8 cellular contexts compared by ENCODE assay signal in genomic region chr11:93535578-93535977, GRCh38. TPM values are rescaled to one million over a fixed set of nuclear protein-coding genes. Genes with fewer than 3 reads are reported as not detected.
DNase-seq lines count a peak whose midpoint lies in the region; ATAC-seq and TF ChIP-seq lines count a peak whose summit lies in the region.
"Not testable (repeated sequence)": the region's sequence is repeated elsewhere in the genome, so short reads cannot be mapped to it uniquely, and the experiment has no call there.

No MANE protein-coding gene starts in this region.

- not testable (repeated sequence) for H3K4me3 ChIP-seq in GM12865 (ENCODE audit: low read depth, low read length)

- peaks cover 65% of the 10 kb centered on the region for H3K4me1 Mint-ChIP-seq in T-helper 2 cell treated with Interferon-gamma antibody and Interleukin-4, amounts not matched to agents 5 μg/mL and 100 μg/mL, for 36 hours (ENCODE audit: low read depth)
- peaks cover 49% of the 10 kb centered on the region for H3K4me1 Mint-ChIP-seq in glutamatergic neuron (ENCODE audit: low read depth, unreplicated experiment)

- peak overlapping the region; percentile 57 for H3K4me3 Mint-ChIP-seq in T-helper 2 cell treated with Interferon-gamma antibody and Interleukin-4, amounts not matched to agents 5 μg/mL and 100 μg/mL, for 36 hours
- not testable (repeated sequence) for H3K4me3 Mint-ChIP-seq in glutamatergic neuron (ENCODE audit: unreplicated experiment)

- peaks cover 13% of the 10 kb centered on the region for H3K36me3 Mint-ChIP-seq in T-helper 2 cell treated with Interferon-gamma antibody and Interleukin-4, amounts not matched to agents 5 μg/mL and 100 μg/mL, for 36 hours (ENCODE audit: low read depth)
- H3K36me3 Mint-ChIP-seq in glutamatergic neuron (ENCODE audit: unreplicated experiment) = not testable (repeated sequence)

- H3K27ac Mint-ChIP-seq in T-helper 2 cell treated with Interferon-gamma antibody and Interleukin-4, amounts not matched to agents 5 μg/mL and 100 μg/mL, for 36 hours = peak overlapping the region; percentile 71
- peak overlapping the region; percentile 26 for H3K27ac Mint-ChIP-seq in glutamatergic neuron (ENCODE audit: unreplicated experiment)

- peak; percentile 47 for ATAC-seq in GM19023 (IDR thresholded peaks at IDR 0.05; ENCODE audit: unreplicated experiment)
- peak; percentile 57 for ATAC-seq in GM21360 (IDR thresholded peaks at IDR 0.05; ENCODE audit: unreplicated experiment)
- ATAC-seq in GM21825 (IDR thresholded peaks at IDR 0.05; ENCODE audit: unreplicated experiment) = peak; percentile 70
- ATAC-seq in HG03064 (IDR thresholded peaks at IDR 0.05; ENCODE audit: low read depth, unreplicated experiment) = peak; percentile 74
- peak; percentile 49 for ATAC-seq in HG03442 (IDR thresholded peaks at IDR 0.05; ENCODE audit: unreplicated experiment)

- not testable (repeated sequence) for TF ChIP-seq CTCF in GM12865 (IDR thresholded peaks at IDR 0.05; ENCODE audit: insufficient read depth, low read depth, low read length, missing control alignments); glutamatergic neuron (IDR thresholded peaks at IDR 0.05; ENCODE audit: partially characterized antibody, unreplicated experiment)

- not testable (repeated sequence) for H3K9me3 Mint-ChIP-seq in T-helper 2 cell treated with Interferon-gamma antibody and Interleukin-4, amounts not matched to agents 5 μg/mL and 100 μg/mL, for 36 hours; glutamatergic neuron (ENCODE audit: unreplicated experiment)

- H3K27me3 Mint-ChIP-seq in T-helper 2 cell treated with Interferon-gamma antibody and Interleukin-4, amounts not matched to agents 5 μg/mL and 100 μg/mL, for 36 hours (ENCODE audit: low read depth); glutamatergic neuron (ENCODE audit: unreplicated experiment): not testable (repeated sequence)

- DNase-seq in GM12865 (ENCODE audit: low read depth) = peak; percentile 54
- DNase-seq in T-helper 2 cell treated with Interferon-gamma antibody and Interleukin-4, amounts not matched to agents 5 μg/mL and 100 μg/mL, for 36 hours (ENCODE audit: low spot score); glutamatergic neuron: not testable (repeated sequence)

RNA-seq across cellular contexts. Expression of gene SMCO4, which starts 7.6 kb away (rescaled TPM):
- total RNA-seq in glutamatergic neuron (ENCODE audit: unreplicated experiment) = 3.0 TPM
